Comparison of ENCODE assay signal across 1 cellular context in the genomic region with DNA sequence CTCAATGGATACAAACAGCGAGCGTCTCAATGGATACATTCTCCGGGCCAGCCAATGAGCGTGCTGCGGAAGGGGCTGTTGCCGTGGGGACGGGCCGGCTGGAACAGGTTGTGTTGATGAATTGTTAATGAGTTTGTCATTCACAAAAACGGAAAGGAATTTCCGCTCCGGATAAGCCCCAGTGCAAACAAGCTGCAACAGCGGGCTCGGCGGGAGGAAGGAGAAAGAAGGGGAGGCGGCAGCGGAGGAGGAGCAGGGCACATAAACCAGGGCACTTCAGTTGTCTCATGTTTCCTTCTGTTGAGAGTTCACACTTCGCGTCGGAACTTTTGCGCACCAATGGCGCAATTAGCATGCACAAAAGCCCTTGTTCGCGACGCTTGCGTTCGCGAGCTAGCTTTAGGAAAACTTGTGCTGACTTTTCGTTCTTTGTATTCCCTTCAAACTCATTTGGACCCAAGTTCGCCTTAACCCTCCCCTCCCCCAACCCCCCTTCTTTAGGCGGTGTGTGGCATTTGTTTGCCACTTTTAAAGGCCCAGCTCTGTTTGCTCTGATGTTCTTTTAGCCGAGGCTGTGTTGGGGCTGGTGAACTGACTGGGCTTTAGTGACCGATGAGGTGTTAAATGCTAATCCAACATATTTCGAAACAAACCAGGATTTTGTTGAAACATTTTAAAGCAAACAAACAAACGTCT.
TF ChIP-seq lines count a peak whose summit lies in the region.

A gene with protein sequence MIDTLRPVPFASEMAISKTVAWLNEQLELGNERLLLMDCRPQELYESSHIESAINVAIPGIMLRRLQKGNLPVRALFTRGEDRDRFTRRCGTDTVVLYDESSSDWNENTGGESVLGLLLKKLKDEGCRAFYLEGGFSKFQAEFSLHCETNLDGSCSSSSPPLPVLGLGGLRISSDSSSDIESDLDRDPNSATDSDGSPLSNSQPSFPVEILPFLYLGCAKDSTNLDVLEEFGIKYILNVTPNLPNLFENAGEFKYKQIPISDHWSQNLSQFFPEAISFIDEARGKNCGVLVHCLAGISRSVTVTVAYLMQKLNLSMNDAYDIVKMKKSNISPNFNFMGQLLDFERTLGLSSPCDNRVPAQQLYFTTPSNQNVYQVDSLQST (minus strand): TSS at position 10 of the 696 bp plus-strand sequence. CDS start 462 bp downstream, outside the sequence.

TF ChIP-seq in HEK293, 187 proteins besides CTCF, POLR2A, EP300 and RAD21 (continued from another document and continues in another):
- TF ChIP-seq, protein P1, sequence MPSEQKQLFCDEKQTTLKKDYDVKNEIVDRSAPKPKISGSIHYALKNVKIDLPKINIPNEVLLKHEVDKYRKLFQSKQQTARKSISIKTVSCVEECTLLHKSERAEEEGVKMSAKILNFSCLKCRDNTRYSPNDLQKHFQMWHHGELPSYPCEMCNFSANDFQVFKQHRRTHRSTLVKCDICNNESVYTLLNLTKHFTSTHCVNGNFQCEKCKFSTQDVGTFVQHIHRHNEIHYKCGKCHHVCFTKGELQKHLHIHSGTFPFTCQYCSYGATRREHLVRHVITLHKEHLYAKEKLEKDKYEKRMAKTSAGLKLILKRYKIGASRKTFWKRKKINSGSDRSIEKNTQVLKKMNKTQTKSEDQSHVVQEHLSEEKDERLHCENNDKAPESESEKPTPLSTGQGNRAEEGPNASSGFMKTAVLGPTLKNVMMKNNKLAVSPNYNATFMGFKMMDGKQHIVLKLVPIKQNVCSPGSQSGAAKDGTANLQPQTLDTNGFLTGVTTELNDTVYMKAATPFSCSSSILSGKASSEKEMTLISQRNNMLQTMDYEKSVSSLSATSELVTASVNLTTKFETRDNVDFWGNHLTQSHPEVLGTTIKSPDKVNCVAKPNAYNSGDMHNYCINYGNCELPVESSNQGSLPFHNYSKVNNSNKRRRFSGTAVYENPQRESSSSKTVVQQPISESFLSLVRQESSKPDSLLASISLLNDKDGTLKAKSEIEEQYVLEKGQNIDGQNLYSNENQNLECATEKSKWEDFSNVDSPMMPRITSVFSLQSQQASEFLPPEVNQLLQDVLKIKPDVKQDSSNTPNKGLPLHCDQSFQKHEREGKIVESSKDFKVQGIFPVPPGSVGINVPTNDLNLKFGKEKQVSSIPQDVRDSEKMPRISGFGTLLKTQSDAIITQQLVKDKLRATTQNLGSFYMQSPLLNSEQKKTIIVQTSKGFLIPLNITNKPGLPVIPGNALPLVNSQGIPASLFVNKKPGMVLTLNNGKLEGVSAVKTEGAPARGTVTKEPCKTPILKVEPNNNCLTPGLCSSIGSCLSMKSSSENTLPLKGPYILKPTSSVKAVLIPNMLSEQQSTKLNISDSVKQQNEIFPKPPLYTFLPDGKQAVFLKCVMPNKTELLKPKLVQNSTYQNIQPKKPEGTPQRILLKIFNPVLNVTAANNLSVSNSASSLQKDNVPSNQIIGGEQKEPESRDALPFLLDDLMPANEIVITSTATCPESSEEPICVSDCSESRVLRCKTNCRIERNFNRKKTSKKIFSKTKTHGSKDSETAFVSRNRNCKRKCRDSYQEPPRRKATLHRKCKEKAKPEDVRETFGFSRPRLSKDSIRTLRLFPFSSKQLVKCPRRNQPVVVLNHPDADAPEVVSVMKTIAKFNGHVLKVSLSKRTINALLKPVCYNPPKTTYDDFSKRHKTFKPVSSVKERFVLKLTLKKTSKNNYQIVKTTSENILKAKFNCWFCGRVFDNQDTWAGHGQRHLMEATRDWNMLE (tag by site-specific recombination; conservative IDR thresholded peaks at IDR 0.05; ENCODE audit: low read depth): peak; percentile 21; the same call in 1 of the 2 replicates
- peak; percentile 81 for TF ChIP-seq ZNF394 (tag by site-specific recombination; IDR thresholded peaks at IDR 0.05; ENCODE audit: borderline replicate concordance)
- no peak; the same call in 1 of the 2 replicates for TF ChIP-seq MYNN (tag by site-specific recombination; IDR thresholded peaks at IDR 0.05; ENCODE audit: borderline replicate concordance)
- TF ChIP-seq, protein P2, sequence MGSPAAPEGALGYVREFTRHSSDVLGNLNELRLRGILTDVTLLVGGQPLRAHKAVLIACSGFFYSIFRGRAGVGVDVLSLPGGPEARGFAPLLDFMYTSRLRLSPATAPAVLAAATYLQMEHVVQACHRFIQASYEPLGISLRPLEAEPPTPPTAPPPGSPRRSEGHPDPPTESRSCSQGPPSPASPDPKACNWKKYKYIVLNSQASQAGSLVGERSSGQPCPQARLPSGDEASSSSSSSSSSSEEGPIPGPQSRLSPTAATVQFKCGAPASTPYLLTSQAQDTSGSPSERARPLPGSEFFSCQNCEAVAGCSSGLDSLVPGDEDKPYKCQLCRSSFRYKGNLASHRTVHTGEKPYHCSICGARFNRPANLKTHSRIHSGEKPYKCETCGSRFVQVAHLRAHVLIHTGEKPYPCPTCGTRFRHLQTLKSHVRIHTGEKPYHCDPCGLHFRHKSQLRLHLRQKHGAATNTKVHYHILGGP (tag by site-specific recombination; IDR thresholded peaks at IDR 0.05): no peak
- no peak for TF ChIP-seq ZFP41 (tag by site-specific recombination; IDR thresholded peaks at IDR 0.05; ENCODE audit: borderline replicate concordance)
- no peak for TF ChIP-seq ZNF530 (tag by site-specific recombination; IDR thresholded peaks at IDR 0.05; ENCODE audit: low read depth)
- no peak for TF ChIP-seq HOXC10 (CRISPR knock-in tag; IDR thresholded peaks at IDR 0.05)
- no peak for TF ChIP-seq ZNF37A (tag by site-specific recombination; IDR thresholded peaks at IDR 0.05)
- peak; percentile 98 for TF ChIP-seq ZNF792 (tag by site-specific recombination; IDR thresholded peaks at IDR 0.05)
- TF ChIP-seq ZNF292 (tag by site-specific recombination; IDR thresholded peaks at IDR 0.05; ENCODE audit: borderline replicate concordance, low read depth): no peak
- no peak for TF ChIP-seq ZNF155 (tag by site-specific recombination; IDR thresholded peaks at IDR 0.05)
- TF ChIP-seq ZNF785 (tag by site-specific recombination; IDR thresholded peaks at IDR 0.05): no peak
- no peak; the same call in 1 of the 2 replicates for TF ChIP-seq ZNF133 (tag by site-specific recombination; IDR thresholded peaks at IDR 0.05)
- no peak for TF ChIP-seq ZNF768 (tag by site-specific recombination; IDR thresholded peaks at IDR 0.05)
- peak; percentile 79 for TF ChIP-seq TCF7L2 (IDR thresholded peaks at IDR 0.05; ENCODE audit: borderline replicate concordance, low read depth, low read length)
- TF ChIP-seq ZNF664 (tag by site-specific recombination; IDR thresholded peaks at IDR 0.05): peak; percentile 49
- TF ChIP-seq ZBTB21 (tag by site-specific recombination; IDR thresholded peaks at IDR 0.05): 0 out of 2 replicates have a peak, but pooled peaks have one; percentile 48
- TF ChIP-seq ZNF654 (tag by site-specific recombination; IDR thresholded peaks at IDR 0.05; ENCODE audit: low read depth): no peak
- peak; percentile 79 for TF ChIP-seq GLIS1 (tag by site-specific recombination; IDR thresholded peaks at IDR 0.05)
- TF ChIP-seq ZNF366 (tag by site-specific recombination; conservative IDR thresholded peaks at IDR 0.05): peak; percentile 98
- TF ChIP-seq, protein P3, sequence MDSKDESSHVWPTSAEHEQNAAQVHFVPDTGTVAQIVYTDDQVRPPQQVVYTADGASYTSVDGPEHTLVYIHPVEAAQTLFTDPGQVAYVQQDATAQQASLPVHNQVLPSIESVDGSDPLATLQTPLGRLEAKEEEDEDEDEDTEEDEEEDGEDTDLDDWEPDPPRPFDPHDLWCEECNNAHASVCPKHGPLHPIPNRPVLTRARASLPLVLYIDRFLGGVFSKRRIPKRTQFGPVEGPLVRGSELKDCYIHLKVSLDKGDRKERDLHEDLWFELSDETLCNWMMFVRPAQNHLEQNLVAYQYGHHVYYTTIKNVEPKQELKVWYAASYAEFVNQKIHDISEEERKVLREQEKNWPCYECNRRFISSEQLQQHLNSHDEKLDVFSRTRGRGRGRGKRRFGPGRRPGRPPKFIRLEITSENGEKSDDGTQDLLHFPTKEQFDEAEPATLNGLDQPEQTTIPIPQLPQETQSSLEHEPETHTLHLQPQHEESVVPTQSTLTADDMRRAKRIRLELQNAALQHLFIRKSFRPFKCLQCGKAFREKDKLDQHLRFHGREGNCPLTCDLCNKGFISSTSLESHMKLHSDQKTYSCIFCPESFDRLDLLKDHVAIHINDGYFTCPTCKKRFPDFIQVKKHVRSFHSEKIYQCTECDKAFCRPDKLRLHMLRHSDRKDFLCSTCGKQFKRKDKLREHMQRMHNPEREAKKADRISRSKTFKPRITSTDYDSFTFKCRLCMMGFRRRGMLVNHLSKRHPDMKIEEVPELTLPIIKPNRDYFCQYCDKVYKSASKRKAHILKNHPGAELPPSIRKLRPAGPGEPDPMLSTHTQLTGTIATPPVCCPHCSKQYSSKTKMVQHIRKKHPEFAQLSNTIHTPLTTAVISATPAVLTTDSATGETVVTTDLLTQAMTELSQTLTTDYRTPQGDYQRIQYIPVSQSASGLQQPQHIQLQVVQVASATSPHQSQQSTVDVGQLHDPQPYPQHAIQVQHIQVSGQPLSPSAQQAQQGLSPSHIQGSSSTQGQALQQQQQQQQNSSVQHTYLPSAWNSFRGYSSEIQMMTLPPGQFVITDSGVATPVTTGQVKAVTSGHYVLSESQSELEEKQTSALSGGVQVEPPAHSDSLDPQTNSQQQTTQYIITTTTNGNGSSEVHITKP (tag by site-specific recombination; IDR thresholded peaks at IDR 0.05): peak; percentile 80
- peak; percentile 62; the same call in 1 of the 2 replicates for TF ChIP-seq ZBTB20 (tag by site-specific recombination; IDR thresholded peaks at IDR 0.05)
- TF ChIP-seq ZNF660 (tag by site-specific recombination; IDR thresholded peaks at IDR 0.05): peak; percentile 48
- no peak for TF ChIP-seq SETDB1 (IDR thresholded peaks at IDR 0.05; ENCODE audit: insufficient read length, low read length)
- TF ChIP-seq ZSCAN16 (tag by site-specific recombination; IDR thresholded peaks at IDR 0.05): no peak
- TF ChIP-seq, protein P4, sequence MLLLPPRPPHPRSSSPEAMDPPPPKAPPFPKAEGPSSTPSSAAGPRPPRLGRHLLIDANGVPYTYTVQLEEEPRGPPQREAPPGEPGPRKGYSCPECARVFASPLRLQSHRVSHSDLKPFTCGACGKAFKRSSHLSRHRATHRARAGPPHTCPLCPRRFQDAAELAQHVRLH (tag by site-specific recombination; IDR thresholded peaks at IDR 0.05): peak; percentile 84
- TF ChIP-seq, protein P5, sequence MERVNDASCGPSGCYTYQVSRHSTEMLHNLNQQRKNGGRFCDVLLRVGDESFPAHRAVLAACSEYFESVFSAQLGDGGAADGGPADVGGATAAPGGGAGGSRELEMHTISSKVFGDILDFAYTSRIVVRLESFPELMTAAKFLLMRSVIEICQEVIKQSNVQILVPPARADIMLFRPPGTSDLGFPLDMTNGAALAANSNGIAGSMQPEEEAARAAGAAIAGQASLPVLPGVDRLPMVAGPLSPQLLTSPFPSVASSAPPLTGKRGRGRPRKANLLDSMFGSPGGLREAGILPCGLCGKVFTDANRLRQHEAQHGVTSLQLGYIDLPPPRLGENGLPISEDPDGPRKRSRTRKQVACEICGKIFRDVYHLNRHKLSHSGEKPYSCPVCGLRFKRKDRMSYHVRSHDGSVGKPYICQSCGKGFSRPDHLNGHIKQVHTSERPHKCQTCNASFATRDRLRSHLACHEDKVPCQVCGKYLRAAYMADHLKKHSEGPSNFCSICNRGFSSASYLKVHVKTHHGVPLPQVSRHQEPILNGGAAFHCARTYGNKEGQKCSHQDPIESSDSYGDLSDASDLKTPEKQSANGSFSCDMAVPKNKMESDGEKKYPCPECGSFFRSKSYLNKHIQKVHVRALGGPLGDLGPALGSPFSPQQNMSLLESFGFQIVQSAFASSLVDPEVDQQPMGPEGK (tag by site-specific recombination; IDR thresholded peaks at IDR 0.05): peak; percentile 89
- TF ChIP-seq ZNF24 (tag by site-specific recombination; IDR thresholded peaks at IDR 0.05): peak; percentile 87
- TF ChIP-seq ZNF274 (IDR thresholded peaks at IDR 0.05; ENCODE audit: low read length): no peak
- no peak for TF ChIP-seq ZNF274 (tag by site-specific recombination; IDR thresholded peaks at IDR 0.05; ENCODE audit: borderline replicate concordance)
- TF ChIP-seq KLF10 (tag by site-specific recombination; IDR thresholded peaks at IDR 0.05): peak; percentile 96
- TF ChIP-seq, protein P6, sequence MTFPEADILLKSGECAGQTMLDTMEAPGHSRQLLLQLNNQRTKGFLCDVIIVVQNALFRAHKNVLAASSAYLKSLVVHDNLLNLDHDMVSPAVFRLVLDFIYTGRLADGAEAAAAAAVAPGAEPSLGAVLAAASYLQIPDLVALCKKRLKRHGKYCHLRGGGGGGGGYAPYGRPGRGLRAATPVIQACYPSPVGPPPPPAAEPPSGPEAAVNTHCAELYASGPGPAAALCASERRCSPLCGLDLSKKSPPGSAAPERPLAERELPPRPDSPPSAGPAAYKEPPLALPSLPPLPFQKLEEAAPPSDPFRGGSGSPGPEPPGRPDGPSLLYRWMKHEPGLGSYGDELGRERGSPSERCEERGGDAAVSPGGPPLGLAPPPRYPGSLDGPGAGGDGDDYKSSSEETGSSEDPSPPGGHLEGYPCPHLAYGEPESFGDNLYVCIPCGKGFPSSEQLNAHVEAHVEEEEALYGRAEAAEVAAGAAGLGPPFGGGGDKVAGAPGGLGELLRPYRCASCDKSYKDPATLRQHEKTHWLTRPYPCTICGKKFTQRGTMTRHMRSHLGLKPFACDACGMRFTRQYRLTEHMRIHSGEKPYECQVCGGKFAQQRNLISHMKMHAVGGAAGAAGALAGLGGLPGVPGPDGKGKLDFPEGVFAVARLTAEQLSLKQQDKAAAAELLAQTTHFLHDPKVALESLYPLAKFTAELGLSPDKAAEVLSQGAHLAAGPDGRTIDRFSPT (tag by site-specific recombination; IDR thresholded peaks at IDR 0.05): peak; percentile 93
- TF ChIP-seq ZBTB8A (tag by site-specific recombination; IDR thresholded peaks at IDR 0.05): peak; percentile 94
- no peak for TF ChIP-seq ZNF837 (tag by site-specific recombination; IDR thresholded peaks at IDR 0.05)
- TF ChIP-seq ZNF335 (tag by site-specific recombination; conservative IDR thresholded peaks at IDR 0.05): peak; percentile 72; the same call in 1 of the 2 replicates
- TF ChIP-seq ZFP69B (tag by site-specific recombination; IDR thresholded peaks at IDR 0.05): peak; percentile 73; the same call in 1 of the 2 replicates
- TF ChIP-seq ZBTB1 (tag by site-specific recombination; IDR thresholded peaks at IDR 0.05): 0 out of 2 replicates have a peak, but pooled peaks have one; percentile 66
- no peak for TF ChIP-seq ZNF146 (tag by site-specific recombination; IDR thresholded peaks at IDR 0.05)
- no peak for TF ChIP-seq ZNF658 (tag by site-specific recombination; IDR thresholded peaks at IDR 0.05)
- TF ChIP-seq ZNF184 (tag by site-specific recombination; IDR thresholded peaks at IDR 0.05): peak; percentile 76; the same call in 1 of the 2 replicates
- TF ChIP-seq, protein P7, sequence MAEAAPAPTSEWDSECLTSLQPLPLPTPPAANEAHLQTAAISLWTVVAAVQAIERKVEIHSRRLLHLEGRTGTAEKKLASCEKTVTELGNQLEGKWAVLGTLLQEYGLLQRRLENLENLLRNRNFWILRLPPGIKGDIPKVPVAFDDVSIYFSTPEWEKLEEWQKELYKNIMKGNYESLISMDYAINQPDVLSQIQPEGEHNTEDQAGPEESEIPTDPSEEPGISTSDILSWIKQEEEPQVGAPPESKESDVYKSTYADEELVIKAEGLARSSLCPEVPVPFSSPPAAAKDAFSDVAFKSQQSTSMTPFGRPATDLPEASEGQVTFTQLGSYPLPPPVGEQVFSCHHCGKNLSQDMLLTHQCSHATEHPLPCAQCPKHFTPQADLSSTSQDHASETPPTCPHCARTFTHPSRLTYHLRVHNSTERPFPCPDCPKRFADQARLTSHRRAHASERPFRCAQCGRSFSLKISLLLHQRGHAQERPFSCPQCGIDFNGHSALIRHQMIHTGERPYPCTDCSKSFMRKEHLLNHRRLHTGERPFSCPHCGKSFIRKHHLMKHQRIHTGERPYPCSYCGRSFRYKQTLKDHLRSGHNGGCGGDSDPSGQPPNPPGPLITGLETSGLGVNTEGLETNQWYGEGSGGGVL (tag by site-specific recombination; IDR thresholded peaks at IDR 0.05): peak; percentile 83
- no peak for TF ChIP-seq ZNF223 (tag by site-specific recombination; IDR thresholded peaks at IDR 0.05)
- TF ChIP-seq ZNF10 (tag by site-specific recombination; IDR thresholded peaks at IDR 0.05): peak; percentile 82
